11 cellular contexts compared by ENCODE assay signal in genomic region chrX:121236040-121236439, GRCh38.
"Had no signal": no experiment of that assay in that cellular context is flagged by ENCODE, and none has a peak within 500 bp of the region (broad histone marks: within the 10 kb centered on the region; RNA-seq: fewer than 3 reads in every experiment).

No MANE protein-coding gene starts in this region.

- H3K4me3 ChIP-seq: GM23248, GM23338, HAP-1 had no signal

- H3K4me1 ChIP-seq: HAP-1 had no signal

- H3K36me3 ChIP-seq: HAP-1 had no signal

- H3K9ac ChIP-seq: GM23248 had no signal

- H2AFZ ChIP-seq: GM23248, GM23338 had no signal

- H3K27ac Mint-ChIP-seq: GM23338, H9, HFFc6 had no signal

- H3K4me1 Mint-ChIP-seq: GM23338, H9 had no signal

- FAIRE-seq: H1, H54 had no signal

- DNase-seq: GM23248, GOT3, H7, H9, HCEC 1CT, HFFc6 had no signal

- H3K4me2 ChIP-seq: GM23338 had no signal

- H3K27ac ChIP-seq: GM23248 had no signal

- H3K9me3 ChIP-seq: HAP-1 had no signal

- H3K4me3 Mint-ChIP-seq: GM23338, H9, HFFc6 had no signal

- H3K9me3 Mint-ChIP-seq: GM23338 had no signal

- ATAC-seq: GM23338, HCT116 had no signal
